25 cellular contexts compared by ENCODE assay signal in genomic region chr1:1267488-1268283, GRCh38. TPM values are rescaled to one million over a fixed set of nuclear protein-coding genes. Genes with fewer than 3 reads are reported as not detected.
"Had no signal": no experiment of that assay in that cellular context is flagged by ENCODE, and none has a peak within 500 bp of the region (broad histone marks: within the 10 kb centered on the region; RNA-seq: fewer than 3 reads in every experiment).

No MANE protein-coding gene starts in this region.

- H3K27ac ChIP-seq: cardiac muscle cell, left lung, testis, uterus had no signal

- DNase-seq: activated CD4-positive, alpha-beta T cell treated with anti-CD3 and anti-CD28 coated beads for 1 hour; activated CD4-positive, alpha-beta T cell treated with anti-CD3 and anti-CD28 coated beads, Interleukin-2, amount 50 U/mL, for 1 hour; activated CD8-positive, alpha-beta memory T cell treated with anti-CD3 and anti-CD28 coated beads for 24 hours; activated CD8-positive, alpha-beta memory T cell treated with anti-CD3 and anti-CD28 coated beads, Interleukin-2, amount 50 U/mL, for 4 hours; activated naive CD4-positive, alpha-beta T cell treated with Interleukin-2 at 50 U/mL for 16 hours; activated T-cell treated with anti-CD3 and anti-CD28 coated beads, Interleukin-2, amount 50 U/mL, for 48 hours; amygdala; erythroblast; foreskin melanocyte; immature natural killer cell; kidney glomerular epithelial cell; left lung; mammary epithelial cell; natural killer cell; stimulated activated CD4-positive, alpha-beta T cell treated with anti-CD3 and anti-CD28 coated beads, Interleukin-2, amount 100 ng/mL, for 48 hours; stimulated activated naive CD4-positive, alpha-beta T cell; T-cell; testis; trophoblast cell; uterus had no signal

- H3K4me3 ChIP-seq: cardiac muscle cell, left lung, testis, uterus had no signal

- H3K27me3 ChIP-seq: cardiac muscle cell, left lung, testis, uterus had no signal

- H3K9me3 Mint-ChIP-seq: immature natural killer cell; mesothelial cell of epicardium; natural killer cell; T-cell; T-helper 2 cell treated with Interferon-gamma antibody and Interleukin-4, amounts not matched to agents 5 μg/mL and 100 μg/mL, for 36 hours had no signal

- H3K4me3 Mint-ChIP-seq: immature natural killer cell; mesothelial cell of epicardium; natural killer cell; T-cell; T-helper 2 cell treated with Interferon-gamma antibody and Interleukin-4, amounts not matched to agents 5 μg/mL and 100 μg/mL, for 36 hours had no signal

- H3K36me3 Mint-ChIP-seq: natural killer cell had no signal

- H3K9me3 ChIP-seq: left lung, testis, uterus had no signal

- H3K36me3 ChIP-seq: uterus had no signal

- FAIRE-seq: endometrium, TTC549 had no signal

- ATAC-seq: left lung, natural killer cell, T-cell had no signal

- H3K27ac Mint-ChIP-seq: mesothelial cell of epicardium; T-helper 2 cell treated with Interferon-gamma antibody and Interleukin-4, amounts not matched to agents 5 μg/mL and 100 μg/mL, for 36 hours had no signal

- H3K27me3 Mint-ChIP-seq: T-cell had no signal

RNA-seq across cellular contexts. Expression of gene SCNN1D, which starts 12.6 kb away (rescaled TPM):
- polyA plus RNA-seq: immature natural killer cell had no signal

RNA-seq across cellular contexts. Expression of gene C1QTNF12, which starts 21.2 kb away (rescaled TPM):
- polyA plus RNA-seq: cardiac muscle cell, immature natural killer cell had no signal
